8 cellular contexts compared by ENCODE assay signal in the genomic region with DNA sequence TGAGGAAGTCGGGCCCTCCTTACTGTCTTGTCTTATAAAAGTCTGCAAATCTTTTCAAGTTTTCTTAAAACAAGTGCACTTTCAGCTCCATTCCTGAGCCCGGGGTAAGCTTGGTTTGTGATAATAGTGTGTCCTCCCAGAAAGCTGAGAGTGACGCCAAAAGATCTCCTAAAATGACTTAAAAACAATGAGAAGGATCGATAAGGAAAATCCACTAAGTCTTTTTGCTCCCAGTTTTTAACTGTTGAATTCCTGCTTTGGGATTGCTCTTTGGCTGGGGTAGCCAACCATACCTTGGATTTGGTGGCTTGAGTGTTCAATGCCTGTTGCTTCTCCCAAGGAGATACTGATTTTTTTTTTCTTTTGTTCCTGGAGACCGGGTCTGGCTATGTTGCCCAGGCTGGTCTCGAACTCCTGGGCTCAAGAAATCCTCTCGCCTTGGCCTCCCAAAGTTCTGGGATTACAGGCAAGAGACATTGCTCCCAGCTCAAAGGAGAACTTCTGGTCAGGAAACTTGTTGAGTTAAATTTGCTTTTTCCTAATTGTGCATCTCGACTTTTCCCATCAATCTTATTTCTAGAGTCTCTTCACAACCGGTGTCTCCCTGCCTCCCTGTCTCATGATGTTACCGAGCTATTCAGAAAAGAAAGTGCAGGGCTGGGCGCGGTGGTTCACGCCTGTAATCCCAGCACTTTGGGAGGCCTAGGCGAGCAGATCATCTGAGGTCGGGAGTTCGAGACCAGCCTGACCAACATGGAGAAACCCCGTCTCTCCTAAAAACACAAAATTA. TPM values are rescaled to one million over a fixed set of nuclear protein-coding genes. Genes with fewer than 3 reads are reported as not detected.
DNase-seq lines count a peak whose midpoint lies in the region; ATAC-seq, FAIRE-seq and TF ChIP-seq lines count a peak whose summit lies in the region.

No MANE protein-coding gene starts in this region.

- H3K9ac ChIP-seq in GM12878 (ENCODE audit: control insufficient read depth, insufficient read depth, low read length), result no peak overlapping the region

- RAD21 ChIA-PET in GM12878 (lab: Charles Lee; ENCODE audit: unreplicated experiment), result interaction anchor here (0.7 to 6.0 kb wide), 18 partner anchors 9 to 214 kb away, joined by 3 to 49 read pairs (median 4); no protein-coding TSS in a partner anchor

- DNase-seq in activated T-cell treated with anti-CD3 and anti-CD28 coated beads, Interleukin-2, amount 50 U/mL, for 1 hour, result peak; percentile 26
- DNase-seq in activated T-cell treated with anti-CD3 and anti-CD28 coated beads, Interleukin-2, amount 50 U/mL, for 48 hours, result no peak
- DNase-seq in GM12878 (ENCODE audit: low read depth, low spot score) (no peak), lower leg skin (ENCODE audit: low spot score in 2 of 2) (no peak), thyroid gland (no peak), NCI-H146 (lab: John Stamatoyannopoulos, UW) (no peak)
- DNase-seq in stimulated activated CD4-positive, alpha-beta T cell treated with anti-CD3 and anti-CD28 coated beads, Interleukin-1b, Interleukin-23, amount 100 ng/mL, for 48 hours, result no peak

- peak overlapping the region; percentile 62; the same call in 1 of the 2 replicates for H3K4me3 ChIP-seq in GM12878
- peak overlapping the region; percentile 90 for H3K4me3 ChIP-seq in lower leg skin (ENCODE audit: low read depth, poor library complexity, severe bottlenecking)
- H3K4me3 ChIP-seq in thyroid gland (replicated peaks in 1 of 3), result peak overlapping the region in 1 of 3 donors; percentile 96

- intact Hi-C loops in GM12878 (cut with micrococcal nuclease; ENCODE audit: unreplicated experiment) (loop anchor here (5.0 kb wide), 1 partner anchor 214 kb away; no protein-coding TSS in a partner anchor), lower leg skin (cut with DNase I; ENCODE audit: low total_unique reads) (loop anchor here (5.0 kb wide), 1 partner anchor 139 kb away; no protein-coding TSS in a partner anchor), thyroid gland (cut with DNase I) (loop anchor here (5.0 to 10.0 kb wide), 2 partner anchors 144 to 168 kb away; no protein-coding TSS in a partner anchor)

- no TSS peak for BruUV-seq in GM12878 (replicated peaks; lab: Mats Ljungman, UMichigan)

- CTCF ChIA-PET in GM12878 (lab: Yijun Ruan, JAX), result interaction anchor here (0.7 to 6.0 kb wide), 18 partner anchors 11 to 389 kb away, joined by 3 to 79 read pairs (median 12); no protein-coding TSS in a partner anchor

- no peak overlapping the region; the same call in 1 of the 2 replicates for H2AFZ ChIP-seq in GM12878 (ENCODE audit: control insufficient read depth, low read depth, low read length)

- in situ Hi-C loops in GM12878 (cut with MboI), result loop anchor here (5.0 to 10.0 kb wide), 3 partner anchors 144 to 478 kb away; no protein-coding TSS in a partner anchor

- H3K36me3 ChIP-seq in GM12878 (ENCODE audit: control insufficient read depth in 2 of 2, insufficient read depth in 2 of 2, low read length in 1 of 2), result no peaks in the 10 kb centered on the region
- H3K36me3 ChIP-seq in thyroid gland, result peaks cover 15 to 19% of the 10 kb centered on the region in 2 donors

- TF ChIP-seq RAD21 in GM12878 (IDR thresholded peaks at IDR 0.05; ENCODE audit: insufficient read depth, low read depth, low read length), result no peak

- H3K79me2 ChIP-seq in GM12878 (ENCODE audit: control insufficient read depth, insufficient read depth, low read length), result no peaks in the 10 kb centered on the region

- TF ChIP-seq CTCF in GM12878 (IDR thresholded peaks at IDR 0.05 in 2 of 3, conservative IDR thresholded peaks at IDR 0.05 in 1 of 3; ENCODE audit: control insufficient read depth in 2 of 3, extremely low read depth in 1 of 3, insufficient read depth in 1 of 3, low read depth in 3 of 3, low read length in 3 of 3) (no peak), lower leg skin (IDR thresholded peaks at IDR 0.05) (no peak), thyroid gland (IDR thresholded peaks at IDR 0.05) (no peak)

- SMC1A ChIA-PET in GM12878 (lab: Charles Lee; ENCODE audit: uncharacterized antibody, unreplicated experiment), result interaction anchor here (0.7 to 5.7 kb wide), 27 partner anchors 8 to 209 kb away, joined by 3 to 54 read pairs (median 4); no protein-coding TSS in a partner anchor

- peaks cover 25% of the 10 kb centered on the region for H3K4me1 ChIP-seq in GM12878 (ENCODE audit: control insufficient read depth, insufficient read depth, low read length)
- H3K4me1 ChIP-seq in thyroid gland, result peaks cover 22 to 25% of the 10 kb centered on the region in 2 donors

- no peak for TF ChIP-seq POLR2A in GM12878 (IDR thresholded peaks at IDR 0.05; ENCODE audit: low read depth, low read length)
- no peak for TF ChIP-seq POLR2A in lower leg skin (IDR thresholded peaks at IDR 0.05)
- no peak for TF ChIP-seq POLR2A in thyroid gland (IDR thresholded peaks at IDR 0.05)

- no peak for FAIRE-seq in GM12878 (lab: Jason Lieb, UNC)

- POLR2A ChIA-PET in GM12878 (lab: Charles Lee), result interaction anchor here (0.5 to 2.2 kb wide), 6 partner anchors 74 to 782 kb away, joined by 3 to 7 read pairs (median 3); no protein-coding TSS in a partner anchor

- H3K27ac ChIP-seq in GM12878 (ENCODE audit: control insufficient read depth, insufficient read depth) (no peak overlapping the region), thyroid gland (peak overlapping the region; percentile 93 to 100 (median 98))

- no peak for TF ChIP-seq EP300 in GM12878 (IDR thresholded peaks at IDR 0.05; ENCODE audit: borderline replicate concordance in 1 of 2, control insufficient read depth in 1 of 2, low read depth in 2 of 2, low read length in 2 of 2)

- ATAC-seq in GM12878 (no peak), HG03432 (IDR thresholded peaks at IDR 0.05; ENCODE audit: unreplicated experiment) (no peak)

- H3K9me3 ChIP-seq in GM12878 (replicated peaks; ENCODE audit: control insufficient read depth, insufficient read depth, low read length), result no peaks in the 10 kb centered on the region; the same call in 2 of the 3 replicates
- H3K9me3 ChIP-seq in thyroid gland, result no peaks in the 10 kb centered on the region

- H4K20me1 ChIP-seq in GM12878 (ENCODE audit: control insufficient read depth, insufficient read depth), result no peaks in the 10 kb centered on the region

- H3K4me2 ChIP-seq in GM12878 (ENCODE audit: control insufficient read depth, insufficient read depth), result peak overlapping the region; percentile 22; the same call in 1 of the 2 replicates

- 76% methylated on average over 17 of the region's 17 CpGs for WGBS in GM12878 (ENCODE audit: insufficient coverage, insufficient replicate concordance, low lambda C conversion rate, missing lambda C conversion rate)
- WGBS in lower leg skin, 2 donors, result 21 to 27% methylated on average over 17 of the region's 17 CpGs
- WGBS in thyroid gland, 2 donors, result 40 to 45% methylated on average over 17 of the region's 17 CpGs

- H3K27me3 ChIP-seq in GM12878 (replicated peaks in 1 of 2; ENCODE audit: control insufficient read depth in 2 of 2, insufficient read depth in 2 of 2, low read length in 1 of 2) (peaks cover 2 to 16% of the 10 kb centered on the region in 2 experiments), thyroid gland (no peaks in the 10 kb centered on the region)

TF ChIP-seq in GM12878, 131 proteins besides CTCF, POLR2A, EP300 and RAD21:
- TF ChIP-seq SMAD1 (IDR thresholded peaks at IDR 0.05; ENCODE audit: low read depth, partially characterized antibody), result no peak
- TF ChIP-seq, protein P1, sequence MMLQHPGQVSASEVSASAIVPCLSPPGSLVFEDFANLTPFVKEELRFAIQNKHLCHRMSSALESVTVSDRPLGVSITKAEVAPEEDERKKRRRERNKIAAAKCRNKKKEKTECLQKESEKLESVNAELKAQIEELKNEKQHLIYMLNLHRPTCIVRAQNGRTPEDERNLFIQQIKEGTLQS (IDR thresholded peaks at IDR 0.05; ENCODE audit: borderline replicate concordance, extremely low read depth, low read depth, low read length), result no peak

RNA-seq across cellular contexts. Expression of a gene that starts 3.0 kb away (rescaled TPM):
- 35.4 and 35.6 TPM in 2 replicates for total RNA-seq in GM12878 (2013; cell fraction: nucleolus; rRNA removed)
- total RNA-seq in GM12878 (2014; rRNA removed), result 8.3 and 9.0 TPM in 2 replicates
- total RNA-seq in GM12878 (2014; rRNA removed; fragmentation: Illumina TruSeq; extraction: Trizol), result 5.3 and 6.7 TPM in 2 replicates
- total RNA-seq in GM12878 (2021), result 6.2 and 6.4 TPM in 2 replicates
- 2.1 TPM for polyA plus RNA-seq in GM12878 (2011; ENCODE audit: low read depth)
- 1.5 and 1.8 TPM in 2 replicates for polyA plus RNA-seq in GM12878 (2011; rRNA removed)
- 1.6 and 2.5 TPM in 2 replicates for polyA plus RNA-seq in GM12878 (2011; cell fraction: cytosol; rRNA removed)
- polyA plus RNA-seq in GM12878 (2011; cell fraction: nucleus; rRNA removed), result 2.9 and 6.2 TPM in 2 replicates
- 3.6 and 6.1 TPM in 2 replicates for polyA plus RNA-seq in GM12878 (2012)
- 8.5 and 9.3 TPM in 2 replicates for polyA plus RNA-seq in GM12878 (2014; fragmentation: Illumina TruSeq; extraction: Trizol)
- polyA plus RNA-seq in GM12878 (2014; fragmentation: Nextera tagmentation; extraction: Ambion mirVana), result 1 to 10 TPM; 2.1 TPM
- 6.6 and 7.8 TPM in 2 replicates for polyA plus RNA-seq in GM12878 (2014; rRNA removed)
- polyA plus RNA-seq in GM12878 (2016; fragmentation: Nextera tagmentation; extraction: Ambion mirVana), result 1 to 10 TPM; 6.2 to 7.2 TPM
- polyA minus RNA-seq in GM12878 (2011; rRNA and poly(A)+ RNA removed), result 0.51 and 2.2 TPM in 2 replicates
- polyA minus RNA-seq in GM12878 (2011; cell fraction: cytosol; rRNA and poly(A)+ RNA removed), result 1.2 and 1.7 TPM in 2 replicates
- 0.85 and 2.9 TPM in 2 replicates for polyA minus RNA-seq in GM12878 (2011; cell fraction: nucleus; rRNA and poly(A)+ RNA removed)
- 100 to 1,000 TPM in 2 of 4 donors, 10 to 100 TPM in 2; 87.5 to 114 (median 106) TPM for total RNA-seq in lower leg skin
- 10 to 100 TPM; 46.4 to 62.3 (median 52.3) TPM for total RNA-seq in thyroid gland
